Comparison of ENCODE assay signal across 1 cellular context in genomic region chr20:21235713-21236445, GRCh38.
TF ChIP-seq lines count a peak whose summit lies in the region.

No MANE protein-coding gene starts in this region.

TF ChIP-seq in HepG2, 621 proteins besides CTCF, POLR2A, EP300 and RAD21 (continued from another document and continues in another):
- no peak for TF ChIP-seq TFE3 (CRISPR knock-in tag; IDR thresholded peaks at IDR 0.05)
- TF ChIP-seq ZNF33B (CRISPR knock-in tag; IDR thresholded peaks at IDR 0.05): no peak
- TF ChIP-seq MAFG (CRISPR knock-in tag; IDR thresholded peaks at IDR 0.05): no peak
- TF ChIP-seq GRHL1 (CRISPR knock-in tag; conservative IDR thresholded peaks at IDR 0.05): no peak
- no peak for TF ChIP-seq HNRNPUL1 (IDR thresholded peaks at IDR 0.05; ENCODE audit: low read depth, low read length)
- TF ChIP-seq PHF20 (CRISPR knock-in tag; IDR thresholded peaks at IDR 0.05): no peak
- TF ChIP-seq ADNP (CRISPR knock-in tag; IDR thresholded peaks at IDR 0.05): no peak
- TF ChIP-seq CBFB (CRISPR knock-in tag; IDR thresholded peaks at IDR 0.05): no peak
- TF ChIP-seq NFE2 (CRISPR knock-in tag; IDR thresholded peaks at IDR 0.05): no peak
- 0 out of 2 replicates have a peak, but pooled peaks have one; percentile 31 for TF ChIP-seq CAMTA2 (CRISPR knock-in tag; IDR thresholded peaks at IDR 0.05; ENCODE audit: borderline replicate concordance)
- TF ChIP-seq FIP1L1 (IDR thresholded peaks at IDR 0.05; ENCODE audit: borderline replicate concordance, insufficient read depth, low read depth, low read length): no peak
- TF ChIP-seq KDM4B (CRISPR knock-in tag; IDR thresholded peaks at IDR 0.05): no peak
- TF ChIP-seq ZNF784 (CRISPR knock-in tag; IDR thresholded peaks at IDR 0.05; ENCODE audit: borderline replicate concordance): no peak
- no peak for TF ChIP-seq REL (CRISPR knock-in tag; conservative IDR thresholded peaks at IDR 0.05)
- TF ChIP-seq ZFAT (CRISPR knock-in tag; conservative IDR thresholded peaks at IDR 0.05): no peak
- TF ChIP-seq SNAPC2 (CRISPR knock-in tag; IDR thresholded peaks at IDR 0.05): no peak
- no peak for TF ChIP-seq ZNF83 (CRISPR knock-in tag; IDR thresholded peaks at IDR 0.05; ENCODE audit: borderline replicate concordance)
- TF ChIP-seq TEAD3 (CRISPR knock-in tag; optimal IDR thresholded peaks at IDR 0.05; ENCODE audit: borderline replicate concordance): no peak
- TF ChIP-seq KLF6 (CRISPR knock-in tag; IDR thresholded peaks at IDR 0.05): no peak
- TF ChIP-seq UBTF (CRISPR knock-in tag; IDR thresholded peaks at IDR 0.05): no peak
- TF ChIP-seq ZNF768 (CRISPR knock-in tag; IDR thresholded peaks at IDR 0.05): peak; percentile 46; the same call in 1 of the 2 replicates
- no peak for TF ChIP-seq MXD3 (CRISPR knock-in tag; IDR thresholded peaks at IDR 0.05)
- TF ChIP-seq ZNF446 (CRISPR knock-in tag; IDR thresholded peaks at IDR 0.05): no peak
- no peak for TF ChIP-seq RNF2 (conservative IDR thresholded peaks at IDR 0.05; ENCODE audit: low read depth)
- TF ChIP-seq ZNF558 (CRISPR knock-in tag; IDR thresholded peaks at IDR 0.05; ENCODE audit: borderline replicate concordance): no peak
- TF ChIP-seq RBAK (CRISPR knock-in tag; IDR thresholded peaks at IDR 0.05): no peak
- no peak for TF ChIP-seq ZNF207 (IDR thresholded peaks at IDR 0.05; ENCODE audit: borderline replicate concordance)
- no peak for TF ChIP-seq ZNF773 (CRISPR knock-in tag; IDR thresholded peaks at IDR 0.05; ENCODE audit: borderline replicate concordance)
- no peak for TF ChIP-seq ZNF770 (CRISPR knock-in tag; IDR thresholded peaks at IDR 0.05)
- TF ChIP-seq KAT2B (IDR thresholded peaks at IDR 0.05; ENCODE audit: borderline replicate concordance, low read depth, low read length): no peak
- peak; percentile 42 for TF ChIP-seq ASH2L (IDR thresholded peaks at IDR 0.05; ENCODE audit: insufficient read length, low read depth, low read length)
- no peak for TF ChIP-seq ZNF12 (CRISPR knock-in tag; IDR thresholded peaks at IDR 0.05)
- no peak for TF ChIP-seq RCOR2 (CRISPR knock-in tag; IDR thresholded peaks at IDR 0.05)
- no peak for TF ChIP-seq ZBTB39 (CRISPR knock-in tag; IDR thresholded peaks at IDR 0.05)
- no peak for TF ChIP-seq PRPF4 (IDR thresholded peaks at IDR 0.05; ENCODE audit: low read depth, low read length, poor library complexity, severe bottlenecking)
- no peak for TF ChIP-seq PLRG1 (conservative IDR thresholded peaks at IDR 0.05)
- TF ChIP-seq ZNF510 (CRISPR knock-in tag; IDR thresholded peaks at IDR 0.05; ENCODE audit: low read depth): no peak
- no peak for TF ChIP-seq PAX8 (CRISPR knock-in tag; IDR thresholded peaks at IDR 0.05; ENCODE audit: borderline replicate concordance)
- TF ChIP-seq FOXA1 (IDR thresholded peaks at IDR 0.05): no peak
- no peak for TF ChIP-seq FOXA1 (CRISPR knock-in tag; IDR thresholded peaks at IDR 0.05)
- no peak for TF ChIP-seq GMEB2 (CRISPR knock-in tag; IDR thresholded peaks at IDR 0.05; ENCODE audit: low read depth)
- no peak; the same call in 1 of the 2 replicates for TF ChIP-seq ZBTB10 (CRISPR knock-in tag; IDR thresholded peaks at IDR 0.05; ENCODE audit: borderline replicate concordance)
- no peak for TF ChIP-seq KMT2B (CRISPR knock-in tag; IDR thresholded peaks at IDR 0.05)
- no peak; the same call in 1 of the 2 replicates for TF ChIP-seq ZBTB49 (CRISPR knock-in tag; IDR thresholded peaks at IDR 0.05; ENCODE audit: borderline replicate concordance)
- TF ChIP-seq BCL6 (CRISPR knock-in tag; IDR thresholded peaks at IDR 0.05): no peak; the same call in 1 of the 2 replicates
- TF ChIP-seq ZNF644 (CRISPR knock-in tag; IDR thresholded peaks at IDR 0.05; ENCODE audit: low read depth): no peak
- TF ChIP-seq ZNF3 (CRISPR knock-in tag; IDR thresholded peaks at IDR 0.05): no peak
- TF ChIP-seq ELK4 (CRISPR knock-in tag; IDR thresholded peaks at IDR 0.05; ENCODE audit: borderline replicate concordance): no peak
